In genomic region chr21:36166705-36167104, GRCh38 we compare ENCODE assay signal across 1 cellular context.
TF ChIP-seq lines count a peak whose summit lies in the region.

No MANE protein-coding gene starts in this region.

TF ChIP-seq in GM23338, 12 proteins besides CTCF, POLR2A, EP300 and RAD21:
- TF ChIP-seq, protein P1, sequence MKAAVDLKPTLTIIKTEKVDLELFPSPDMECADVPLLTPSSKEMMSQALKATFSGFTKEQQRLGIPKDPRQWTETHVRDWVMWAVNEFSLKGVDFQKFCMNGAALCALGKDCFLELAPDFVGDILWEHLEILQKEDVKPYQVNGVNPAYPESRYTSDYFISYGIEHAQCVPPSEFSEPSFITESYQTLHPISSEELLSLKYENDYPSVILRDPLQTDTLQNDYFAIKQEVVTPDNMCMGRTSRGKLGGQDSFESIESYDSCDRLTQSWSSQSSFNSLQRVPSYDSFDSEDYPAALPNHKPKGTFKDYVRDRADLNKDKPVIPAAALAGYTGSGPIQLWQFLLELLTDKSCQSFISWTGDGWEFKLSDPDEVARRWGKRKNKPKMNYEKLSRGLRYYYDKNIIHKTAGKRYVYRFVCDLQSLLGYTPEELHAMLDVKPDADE (IDR thresholded peaks at IDR 0.05), result no peak
- TF ChIP-seq POLR2AphosphoS5 (IDR thresholded peaks at IDR 0.05; ENCODE audit: low read depth) (no peak), NANOG (IDR thresholded peaks at IDR 0.05; ENCODE audit: borderline replicate concordance) (no peak), EZH2phosphoT487 (IDR thresholded peaks at IDR 0.05; ENCODE audit: unreplicated experiment) (no peak), JUNB (IDR thresholded peaks at IDR 0.05; ENCODE audit: unreplicated experiment) (no peak)
- TF ChIP-seq, protein P2, sequence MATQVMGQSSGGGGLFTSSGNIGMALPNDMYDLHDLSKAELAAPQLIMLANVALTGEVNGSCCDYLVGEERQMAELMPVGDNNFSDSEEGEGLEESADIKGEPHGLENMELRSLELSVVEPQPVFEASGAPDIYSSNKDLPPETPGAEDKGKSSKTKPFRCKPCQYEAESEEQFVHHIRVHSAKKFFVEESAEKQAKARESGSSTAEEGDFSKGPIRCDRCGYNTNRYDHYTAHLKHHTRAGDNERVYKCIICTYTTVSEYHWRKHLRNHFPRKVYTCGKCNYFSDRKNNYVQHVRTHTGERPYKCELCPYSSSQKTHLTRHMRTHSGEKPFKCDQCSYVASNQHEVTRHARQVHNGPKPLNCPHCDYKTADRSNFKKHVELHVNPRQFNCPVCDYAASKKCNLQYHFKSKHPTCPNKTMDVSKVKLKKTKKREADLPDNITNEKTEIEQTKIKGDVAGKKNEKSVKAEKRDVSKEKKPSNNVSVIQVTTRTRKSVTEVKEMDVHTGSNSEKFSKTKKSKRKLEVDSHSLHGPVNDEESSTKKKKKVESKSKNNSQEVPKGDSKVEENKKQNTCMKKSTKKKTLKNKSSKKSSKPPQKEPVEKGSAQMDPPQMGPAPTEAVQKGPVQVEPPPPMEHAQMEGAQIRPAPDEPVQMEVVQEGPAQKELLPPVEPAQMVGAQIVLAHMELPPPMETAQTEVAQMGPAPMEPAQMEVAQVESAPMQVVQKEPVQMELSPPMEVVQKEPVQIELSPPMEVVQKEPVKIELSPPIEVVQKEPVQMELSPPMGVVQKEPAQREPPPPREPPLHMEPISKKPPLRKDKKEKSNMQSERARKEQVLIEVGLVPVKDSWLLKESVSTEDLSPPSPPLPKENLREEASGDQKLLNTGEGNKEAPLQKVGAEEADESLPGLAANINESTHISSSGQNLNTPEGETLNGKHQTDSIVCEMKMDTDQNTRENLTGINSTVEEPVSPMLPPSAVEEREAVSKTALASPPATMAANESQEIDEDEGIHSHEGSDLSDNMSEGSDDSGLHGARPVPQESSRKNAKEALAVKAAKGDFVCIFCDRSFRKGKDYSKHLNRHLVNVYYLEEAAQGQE (IDR thresholded peaks at IDR 0.05; ENCODE audit: unreplicated experiment), result no peak
- TF ChIP-seq, protein P3, sequence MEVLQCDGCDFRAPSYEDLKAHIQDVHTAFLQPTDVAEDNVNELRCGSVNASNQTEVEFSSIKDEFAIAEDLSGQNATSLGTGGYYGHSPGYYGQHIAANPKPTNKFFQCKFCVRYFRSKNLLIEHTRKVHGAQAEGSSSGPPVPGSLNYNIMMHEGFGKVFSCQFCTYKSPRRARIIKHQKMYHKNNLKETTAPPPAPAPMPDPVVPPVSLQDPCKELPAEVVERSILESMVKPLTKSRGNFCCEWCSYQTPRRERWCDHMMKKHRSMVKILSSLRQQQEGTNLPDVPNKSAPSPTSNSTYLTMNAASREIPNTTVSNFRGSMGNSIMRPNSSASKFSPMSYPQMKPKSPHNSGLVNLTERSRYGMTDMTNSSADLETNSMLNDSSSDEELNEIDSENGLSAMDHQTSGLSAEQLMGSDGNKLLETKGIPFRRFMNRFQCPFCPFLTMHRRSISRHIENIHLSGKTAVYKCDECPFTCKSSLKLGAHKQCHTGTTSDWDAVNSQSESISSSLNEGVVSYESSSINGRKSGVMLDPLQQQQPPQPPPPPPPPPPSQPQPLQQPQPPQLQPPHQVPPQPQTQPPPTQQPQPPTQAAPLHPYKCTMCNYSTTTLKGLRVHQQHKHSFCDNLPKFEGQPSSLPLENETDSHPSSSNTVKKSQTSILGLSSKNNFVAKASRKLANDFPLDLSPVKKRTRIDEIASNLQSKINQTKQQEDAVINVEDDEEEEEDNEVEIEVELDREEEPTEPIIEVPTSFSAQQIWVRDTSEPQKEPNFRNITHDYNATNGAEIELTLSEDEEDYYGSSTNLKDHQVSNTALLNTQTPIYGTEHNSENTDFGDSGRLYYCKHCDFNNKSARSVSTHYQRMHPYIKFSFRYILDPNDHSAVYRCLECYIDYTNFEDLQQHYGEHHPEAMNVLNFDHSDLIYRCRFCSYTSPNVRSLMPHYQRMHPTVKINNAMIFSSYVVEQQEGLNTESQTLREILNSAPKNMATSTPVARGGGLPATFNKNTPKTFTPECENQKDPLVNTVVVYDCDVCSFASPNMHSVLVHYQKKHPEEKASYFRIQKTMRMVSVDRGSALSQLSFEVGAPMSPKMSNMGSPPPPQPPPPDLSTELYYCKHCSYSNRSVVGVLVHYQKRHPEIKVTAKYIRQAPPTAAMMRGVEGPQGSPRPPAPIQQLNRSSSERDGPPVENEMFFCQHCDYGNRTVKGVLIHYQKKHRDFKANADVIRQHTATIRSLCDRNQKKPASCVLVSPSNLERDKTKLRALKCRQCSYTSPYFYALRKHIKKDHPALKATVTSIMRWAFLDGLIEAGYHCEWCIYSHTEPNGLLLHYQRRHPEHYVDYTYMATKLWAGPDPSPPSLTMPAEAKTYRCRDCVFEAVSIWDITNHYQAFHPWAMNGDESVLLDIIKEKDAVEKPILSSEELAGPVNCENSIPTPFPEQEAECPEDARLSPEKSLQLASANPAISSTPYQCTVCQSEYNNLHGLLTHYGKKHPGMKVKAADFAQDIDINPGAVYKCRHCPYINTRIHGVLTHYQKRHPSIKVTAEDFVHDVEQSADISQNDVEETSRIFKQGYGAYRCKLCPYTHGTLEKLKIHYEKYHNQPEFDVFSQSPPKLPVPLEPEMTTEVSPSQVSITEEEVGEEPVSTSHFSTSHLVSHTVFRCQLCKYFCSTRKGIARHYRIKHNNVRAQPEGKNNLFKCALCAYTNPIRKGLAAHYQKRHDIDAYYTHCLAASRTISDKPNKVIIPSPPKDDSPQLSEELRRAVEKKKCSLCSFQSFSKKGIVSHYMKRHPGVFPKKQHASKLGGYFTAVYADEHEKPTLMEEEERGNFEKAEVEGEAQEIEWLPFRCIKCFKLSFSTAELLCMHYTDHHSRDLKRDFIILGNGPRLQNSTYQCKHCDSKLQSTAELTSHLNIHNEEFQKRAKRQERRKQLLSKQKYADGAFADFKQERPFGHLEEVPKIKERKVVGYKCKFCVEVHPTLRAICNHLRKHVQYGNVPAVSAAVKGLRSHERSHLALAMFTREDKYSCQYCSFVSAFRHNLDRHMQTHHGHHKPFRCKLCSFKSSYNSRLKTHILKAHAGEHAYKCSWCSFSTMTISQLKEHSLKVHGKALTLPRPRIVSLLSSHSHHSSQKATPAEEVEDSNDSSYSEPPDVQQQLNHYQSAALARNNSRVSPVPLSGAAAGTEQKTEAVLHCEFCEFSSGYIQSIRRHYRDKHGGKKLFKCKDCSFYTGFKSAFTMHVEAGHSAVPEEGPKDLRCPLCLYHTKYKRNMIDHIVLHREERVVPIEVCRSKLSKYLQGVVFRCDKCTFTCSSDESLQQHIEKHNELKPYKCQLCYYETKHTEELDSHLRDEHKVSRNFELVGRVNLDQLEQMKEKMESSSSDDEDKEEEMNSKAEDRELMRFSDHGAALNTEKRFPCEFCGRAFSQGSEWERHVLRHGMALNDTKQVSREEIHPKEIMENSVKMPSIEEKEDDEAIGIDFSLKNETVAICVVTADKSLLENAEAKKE (CRISPR knock-in tag; IDR thresholded peaks at IDR 0.05), result no peak
